13 cellular contexts compared by ENCODE assay signal in genomic region chr3:14422016-14422963, GRCh38. TPM values are rescaled to one million over a fixed set of nuclear protein-coding genes. Genes with fewer than 3 reads are reported as not detected.
DNase-seq lines count a peak whose midpoint lies in the region; ATAC-seq and TF ChIP-seq lines count a peak whose summit lies in the region.
"Had no signal": no experiment of that assay in that cellular context is flagged by ENCODE, and none has a peak within 500 bp of the region (broad histone marks: within the 10 kb centered on the region; RNA-seq: fewer than 3 reads in every experiment).

No MANE protein-coding gene starts in this region.

- TF ChIP-seq EP300 in stomach (IDR thresholded peaks at IDR 0.05) = no peak

- H3K27ac ChIP-seq in iPS-20b (ENCODE audit: low read length) (peak overlapping the region; percentile 46), stomach (peak overlapping the region in 3 of 5 donors; percentile 2 to 52 (median 4))
- H3K27ac ChIP-seq: pancreas, VCaP had no signal

- WGBS in stomach, 5 donors = 92 to 99% (median 94%) methylated on average over 11 to 14 of the region's 14 CpGs

- H3K9me3 ChIP-seq in iPS-20b (ENCODE audit: insufficient read depth, low read depth, low read length) = no peaks in the 10 kb centered on the region
- H3K9me3 ChIP-seq in stomach = no peaks in the 10 kb centered on the region
- H3K9me3 ChIP-seq: pancreas, spleen had no signal

- H3K27ac Mint-ChIP-seq in activated naive CD4-positive, alpha-beta T cell treated with anti-CD3 and anti-CD28 coated beads, Interleukin-2, amount 50 U/mL, for 72 hours = peak overlapping the region; percentile 77 to 84
- peak overlapping the region; percentile 82 for H3K27ac Mint-ChIP-seq in WTC11

- ATAC-seq in activated naive CD4-positive, alpha-beta T cell treated with anti-CD3 and anti-CD28 coated beads, Interleukin-2, amount 50 U/mL, for 72 hours = no peak
- peak; percentile 82 for ATAC-seq in WTC11

- intact Hi-C loops in stomach (cut with DNase I; ENCODE audit: low total_unique reads) = no loop called here

- peaks cover 55% of the 10 kb centered on the region for H3K4me1 ChIP-seq in iPS-20b (ENCODE audit: insufficient read depth, low read length)
- H3K4me1 ChIP-seq in stomach = peaks cover 45 to 95% (median 76%) of the 10 kb centered on the region in 4 donors

- peaks cover 0 to 7% of the 10 kb centered on the region in 2 donors for H3K36me3 Mint-ChIP-seq in activated naive CD4-positive, alpha-beta T cell treated with anti-CD3 and anti-CD28 coated beads, Interleukin-2, amount 50 U/mL, for 72 hours
- H3K36me3 Mint-ChIP-seq in WTC11 = peaks cover 31% of the 10 kb centered on the region

- no peaks in the 10 kb centered on the region for H3K27me3 ChIP-seq in iPS-20b (ENCODE audit: insufficient read depth, low read length)
- H3K27me3 ChIP-seq in stomach = no peaks in the 10 kb centered on the region
- H3K27me3 ChIP-seq: spleen had no signal

- POLR2A ChIA-PET in WTC11 (lab: Charles Lee) = interaction anchor here (0.8 to 1.2 kb wide), 2 partner anchors 9 to 19 kb away, joined by 4 to 5 read pairs; no protein-coding TSS in a partner anchor

- peak overlapping the region; percentile 14 for H3K4me3 Mint-ChIP-seq in WTC11

- H3K4me3 ChIP-seq in iPS-20b (ENCODE audit: low read length) (peak overlapping the region; percentile 58; the same call in 1 of the 2 replicates), stomach (no peak overlapping the region)
- H3K4me3 ChIP-seq: pancreas, spleen had no signal

- no peak for DNase-seq in activated naive CD4-positive, alpha-beta T cell treated with anti-CD3 and anti-CD28 coated beads, Interleukin-2, amount 50 U/mL, for 72 hours (ENCODE audit: low spot score in 2 of 2)
- no peak for DNase-seq in activated naive CD4-positive, alpha-beta T cell treated with Interleukin-2 at 50 U/mL for 16 hours
- DNase-seq in WTC11 (ENCODE audit: low spot score) (peak; percentile 67), stomach (no peak), GF-D8 (lab: John Stamatoyannopoulos, UW) (no peak), GM20000 (ENCODE audit: low spot score) (no peak)
- no peak for DNase-seq in activated effector memory CD4-positive, alpha-beta T cell treated with Interleukin-2 at 50 U/mL for 16 hours
- DNase-seq: midbrain, NCI-H1092, spleen had no signal

- peak overlapping the region; percentile 43; the same call in 1 of the 2 replicates for H3K9ac ChIP-seq in iPS-20b (ENCODE audit: low read depth, low read length)

- H3K36me3 ChIP-seq in iPS-20b (ENCODE audit: insufficient read depth, low read depth, low read length) (peaks cover 30% of the 10 kb centered on the region), stomach (peaks cover 0 to 17% (median 10%) of the 10 kb centered on the region in 4 donors)
- H3K36me3 ChIP-seq: pancreas had no signal

- TF ChIP-seq POLR2A in stomach (IDR thresholded peaks at IDR 0.05) = no peak

- peaks cover 93% of the 10 kb centered on the region for H3K4me1 Mint-ChIP-seq in WTC11

- no peaks in the 10 kb centered on the region for H3K9me3 Mint-ChIP-seq in activated naive CD4-positive, alpha-beta T cell treated with anti-CD3 and anti-CD28 coated beads, Interleukin-2, amount 50 U/mL, for 72 hours
- H3K9me3 Mint-ChIP-seq in WTC11 = no peaks in the 10 kb centered on the region

- CTCF ChIA-PET in WTC11 (lab: Charles Lee) = interaction anchor here (0.6 to 3.1 kb wide), 10 partner anchors 17 to 359 kb away, joined by 3 to 10 read pairs (median 4); partner anchors contain the start of gene SLC6A6

- TF ChIP-seq CTCF in WTC11 (IDR thresholded peaks at IDR 0.05) = no peak
- no peak for TF ChIP-seq CTCF in stomach (IDR thresholded peaks at IDR 0.05)
- no peak for TF ChIP-seq CTCF in GM20000 (IDR thresholded peaks at IDR 0.05; ENCODE audit: extremely low read depth, missing control alignments)

- H3K27me3 Mint-ChIP-seq in WTC11 (ENCODE audit: low read depth) = no peaks in the 10 kb centered on the region

TF ChIP-seq in WTC11, 78 proteins besides CTCF, POLR2A, EP300 and RAD21 (continues in another document):
- no peak for TF ChIP-seq ZBTB21 (CRISPR knock-in tag; IDR thresholded peaks at IDR 0.05; ENCODE audit: borderline replicate concordance)
- no peak for TF ChIP-seq ELF4 (CRISPR knock-in tag; IDR thresholded peaks at IDR 0.05; ENCODE audit: low read depth)
- TF ChIP-seq ZNF281 (CRISPR knock-in tag; IDR thresholded peaks at IDR 0.05) = 0 out of 2 replicates have a peak, but pooled peaks have one; percentile 33
- TF ChIP-seq IRF1 (CRISPR knock-in tag; IDR thresholded peaks at IDR 0.05) = no peak
- no peak for TF ChIP-seq ZMAT4 (CRISPR knock-in tag; IDR thresholded peaks at IDR 0.05)
- peak; percentile 63; the same call in 1 of the 2 replicates for TF ChIP-seq ZNF423 (CRISPR knock-in tag; IDR thresholded peaks at IDR 0.05)
- no peak; the same call in 1 of the 2 replicates for TF ChIP-seq MYBL2 (CRISPR knock-in tag; IDR thresholded peaks at IDR 0.05)
- no peak for TF ChIP-seq USF1 (CRISPR knock-in tag; IDR thresholded peaks at IDR 0.05)
- TF ChIP-seq TEAD1 (CRISPR knock-in tag; IDR thresholded peaks at IDR 0.05) = peak; percentile 44; the same call in 1 of the 2 replicates
- TF ChIP-seq MAX (CRISPR knock-in tag; IDR thresholded peaks at IDR 0.05) = peak; percentile 74
- TF ChIP-seq ZNF425 (CRISPR knock-in tag; conservative IDR thresholded peaks at IDR 0.05) = no peak
- no peak for TF ChIP-seq E2F5 (CRISPR knock-in tag; IDR thresholded peaks at IDR 0.05)

RNA-seq across cellular contexts. Expression of gene SLC6A6, which starts 19.9 kb away (rescaled TPM):
- total RNA-seq in activated naive CD4-positive, alpha-beta T cell treated with anti-CD3 and anti-CD28 coated beads, Interleukin-2, amount 50 U/mL, for 72 hours = 10 to 100 TPM; 52.7 to 71.9 TPM
- 144 to 211 TPM (median 147 TPM) in 3 replicates for total RNA-seq in WTC11 (2021)
- 10 to 100 TPM; 15.6 to 36.7 (median 28.0) TPM for total RNA-seq in stomach
- 1 to 10 TPM; 3.0 to 6.8 (median 4.9) TPM for polyA plus RNA-seq in stomach
